In the genomic region with DNA sequence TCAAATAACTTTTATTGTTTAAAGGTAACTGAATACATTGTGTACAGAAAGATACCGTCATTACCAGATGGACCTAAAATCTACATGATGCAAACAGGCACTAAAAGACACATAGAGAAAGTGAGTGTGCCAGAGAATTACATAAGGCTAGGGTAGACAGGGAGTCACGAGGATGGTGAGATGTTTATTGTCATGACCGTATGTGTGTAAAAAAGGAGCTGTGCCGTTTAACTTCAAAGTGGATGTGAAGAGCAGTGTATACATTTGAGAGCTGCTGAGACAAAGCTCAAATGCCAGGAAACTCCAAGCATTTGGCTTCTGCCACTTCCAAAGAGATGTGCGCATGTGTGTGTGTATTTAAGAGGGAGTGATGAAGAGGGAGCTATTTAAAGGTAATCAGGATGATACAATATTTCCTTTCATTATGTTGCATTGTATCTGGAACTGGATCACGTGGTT, we compare ENCODE assay signal across 1 cellular context.
TF ChIP-seq lines count a peak whose summit lies in the region.

No MANE protein-coding gene starts in this region.

TF ChIP-seq in HEK293, 187 proteins besides CTCF, POLR2A, EP300 and RAD21 (continued from another document):
- TF ChIP-seq, protein P1, sequence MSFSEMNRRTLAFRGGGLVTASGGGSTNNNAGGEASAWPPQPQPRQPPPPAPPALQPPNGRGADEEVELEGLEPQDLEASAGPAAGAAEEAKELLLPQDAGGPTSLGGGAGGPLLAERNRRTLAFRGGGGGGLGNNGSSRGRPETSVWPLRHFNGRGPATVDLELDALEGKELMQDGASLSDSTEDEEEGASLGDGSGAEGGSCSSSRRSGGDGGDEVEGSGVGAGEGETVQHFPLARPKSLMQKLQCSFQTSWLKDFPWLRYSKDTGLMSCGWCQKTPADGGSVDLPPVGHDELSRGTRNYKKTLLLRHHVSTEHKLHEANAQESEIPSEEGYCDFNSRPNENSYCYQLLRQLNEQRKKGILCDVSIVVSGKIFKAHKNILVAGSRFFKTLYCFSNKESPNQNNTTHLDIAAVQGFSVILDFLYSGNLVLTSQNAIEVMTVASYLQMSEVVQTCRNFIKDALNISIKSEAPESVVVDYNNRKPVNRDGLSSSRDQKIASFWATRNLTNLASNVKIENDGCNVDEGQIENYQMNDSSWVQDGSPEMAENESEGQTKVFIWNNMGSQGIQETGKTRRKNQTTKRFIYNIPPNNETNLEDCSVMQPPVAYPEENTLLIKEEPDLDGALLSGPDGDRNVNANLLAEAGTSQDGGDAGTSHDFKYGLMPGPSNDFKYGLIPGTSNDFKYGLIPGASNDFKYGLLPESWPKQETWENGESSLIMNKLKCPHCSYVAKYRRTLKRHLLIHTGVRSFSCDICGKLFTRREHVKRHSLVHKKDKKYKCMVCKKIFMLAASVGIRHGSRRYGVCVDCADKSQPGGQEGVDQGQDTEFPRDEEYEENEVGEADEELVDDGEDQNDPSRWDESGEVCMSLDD (tag by site-specific recombination; IDR thresholded peaks at IDR 0.05) = no peak
- TF ChIP-seq HOXD13 (CRISPR knock-in tag; IDR thresholded peaks at IDR 0.05; ENCODE audit: borderline replicate concordance) = no peak
- no peak for TF ChIP-seq YY1 (tag by site-specific recombination; IDR thresholded peaks at IDR 0.05)
- no peak for TF ChIP-seq ZNF138 (tag by site-specific recombination; IDR thresholded peaks at IDR 0.05; ENCODE audit: borderline replicate concordance)
- peak; percentile 76; the same call in 1 of the 2 replicates for TF ChIP-seq ZNF792 (tag by site-specific recombination; IDR thresholded peaks at IDR 0.05)
- TF ChIP-seq TRIM28 (IDR thresholded peaks at IDR 0.05; ENCODE audit: borderline replicate concordance, low read length) = peak; percentile 83
- no peak for TF ChIP-seq ZNF16 (tag by site-specific recombination; IDR thresholded peaks at IDR 0.05; ENCODE audit: low read depth)
- TF ChIP-seq RBAK (tag by site-specific recombination; IDR thresholded peaks at IDR 0.05) = no peak
- TF ChIP-seq ZBTB8A (tag by site-specific recombination; IDR thresholded peaks at IDR 0.05) = no peak
- TF ChIP-seq ZNF175 (tag by site-specific recombination; IDR thresholded peaks at IDR 0.05) = no peak
- TF ChIP-seq ZFP37 (tag by site-specific recombination; IDR thresholded peaks at IDR 0.05) = no peak
- TF ChIP-seq GLI2 (tag by site-specific recombination; IDR thresholded peaks at IDR 0.05; ENCODE audit: borderline replicate concordance, low read depth) = no peak
- no peak for TF ChIP-seq KLF7 (tag by site-specific recombination; IDR thresholded peaks at IDR 0.05; ENCODE audit: borderline replicate concordance)
- no peak for TF ChIP-seq IKZF3 (tag by site-specific recombination; IDR thresholded peaks at IDR 0.05)
- TF ChIP-seq KLF8 (tag by site-specific recombination; IDR thresholded peaks at IDR 0.05) = 0 out of 2 replicates have a peak, but pooled peaks have one; percentile 22
- TF ChIP-seq, protein P2, sequence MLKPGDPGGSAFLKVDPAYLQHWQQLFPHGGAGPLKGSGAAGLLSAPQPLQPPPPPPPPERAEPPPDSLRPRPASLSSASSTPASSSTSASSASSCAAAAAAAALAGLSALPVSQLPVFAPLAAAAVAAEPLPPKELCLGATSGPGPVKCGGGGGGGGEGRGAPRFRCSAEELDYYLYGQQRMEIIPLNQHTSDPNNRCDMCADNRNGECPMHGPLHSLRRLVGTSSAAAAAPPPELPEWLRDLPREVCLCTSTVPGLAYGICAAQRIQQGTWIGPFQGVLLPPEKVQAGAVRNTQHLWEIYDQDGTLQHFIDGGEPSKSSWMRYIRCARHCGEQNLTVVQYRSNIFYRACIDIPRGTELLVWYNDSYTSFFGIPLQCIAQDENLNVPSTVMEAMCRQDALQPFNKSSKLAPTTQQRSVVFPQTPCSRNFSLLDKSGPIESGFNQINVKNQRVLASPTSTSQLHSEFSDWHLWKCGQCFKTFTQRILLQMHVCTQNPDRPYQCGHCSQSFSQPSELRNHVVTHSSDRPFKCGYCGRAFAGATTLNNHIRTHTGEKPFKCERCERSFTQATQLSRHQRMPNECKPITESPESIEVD (tag by site-specific recombination; IDR thresholded peaks at IDR 0.05) = peak; percentile 15; the same call in 1 of the 2 replicates
- 0 out of 2 replicates have a peak, but pooled peaks have one; percentile 19 for TF ChIP-seq TCF7L2 (IDR thresholded peaks at IDR 0.05; ENCODE audit: borderline replicate concordance, low read depth, low read length)
- no peak for TF ChIP-seq ZNF274 (IDR thresholded peaks at IDR 0.05; ENCODE audit: low read length)
- no peak for TF ChIP-seq ZNF274 (tag by site-specific recombination; IDR thresholded peaks at IDR 0.05; ENCODE audit: borderline replicate concordance)
TF ChIP-seq in HEK293: peak in this region for 21.
